Comparison of ENCODE assay signal across 16 cellular contexts in the genomic region with DNA sequence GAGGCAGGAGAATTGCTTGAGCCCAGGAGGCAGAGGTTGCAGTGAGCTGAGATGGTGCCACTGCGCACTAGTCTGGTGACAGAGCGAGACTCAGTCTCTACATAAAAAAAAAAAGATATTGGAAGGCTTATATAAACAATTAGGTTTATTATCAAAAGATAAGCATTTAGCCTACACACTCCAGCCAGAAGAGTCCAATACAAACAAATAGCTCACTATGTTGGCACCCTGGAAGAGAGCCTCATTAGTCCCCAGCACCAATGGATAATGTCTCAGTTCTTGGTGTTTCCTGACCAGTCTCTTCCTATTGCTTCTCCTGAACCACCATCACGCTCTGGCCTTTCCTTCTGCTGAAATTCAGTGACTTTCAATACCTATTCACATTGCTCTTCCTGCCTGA. TPM values are rescaled to one million over a fixed set of nuclear protein-coding genes. Genes with fewer than 3 reads are reported as not detected.
A peak's percentile ranks its signal among the peaks of the same experiment; 100 is the strongest.
DNase-seq lines count a peak whose midpoint lies in the region; ATAC-seq and TF ChIP-seq lines count a peak whose summit lies in the region.
"Had no signal": no experiment of that assay in that cellular context is flagged by ENCODE, and none has a peak within 500 bp of the region (broad histone marks: within the 10 kb centered on the region; RNA-seq: fewer than 3 reads in every experiment).

No MANE protein-coding gene starts in this region.

- H3K4me3 ChIP-seq in OCI-LY7 (ENCODE audit: low read depth, low read length, poor library complexity, severe bottlenecking) (no peak overlapping the region), A673 (ENCODE audit: low read depth, low read length, poor library complexity, severe bottlenecking) (no peak overlapping the region)
- H3K4me3 ChIP-seq: esophagus squamous epithelium, uterus had no signal

- no peaks in the 10 kb centered on the region for H3K9me2 ChIP-seq in OCI-LY7 (ENCODE audit: insufficient read depth, low read length)

- H3K27ac ChIP-seq in OCI-LY7 (ENCODE audit: low read depth, low read length, poor library complexity, severe bottlenecking) (peak overlapping the region; percentile 92), A673 (ENCODE audit: low read depth, low read length, poor library complexity, severe bottlenecking) (no peak overlapping the region)
- H3K27ac ChIP-seq: esophagus squamous epithelium, uterus had no signal

- peak overlapping the region; percentile 68 for H3K4me2 ChIP-seq in OCI-LY7 (ENCODE audit: low read length)

- no peaks in the 10 kb centered on the region for H3K27me3 Mint-ChIP-seq in activated T-cell treated with anti-CD3 and anti-CD28 coated beads, Interleukin-2, amount 50 U/mL, for 24 hours
- no peaks in the 10 kb centered on the region for H3K27me3 Mint-ChIP-seq in stimulated activated memory B cell treated with anti-CD40 and anti-IgM and Interleukin-4, amounts not matched to agents 10 μg/mL and 1 μg/mL and 100 μg/mL, for 72 hours
- H3K27me3 Mint-ChIP-seq: stimulated activated naive CD8-positive, alpha-beta T cell treated with anti-CD3 and anti-CD28 coated beads, Interleukin-15, amount 100 ng/mL, for 72 hours had no signal

- no peaks in the 10 kb centered on the region for H3K79me2 ChIP-seq in OCI-LY7 (ENCODE audit: insufficient read depth, low read depth, low read length)

- H3K9me3 ChIP-seq in OCI-LY7 (ENCODE audit: low read length): no peaks in the 10 kb centered on the region
- H3K9me3 ChIP-seq in A673 (ENCODE audit: low read depth, low read length, poor library complexity, severe bottlenecking): no peaks in the 10 kb centered on the region
- H3K9me3 ChIP-seq: esophagus squamous epithelium, uterus had no signal

- no peaks in the 10 kb centered on the region for H3K36me3 Mint-ChIP-seq in activated T-cell treated with anti-CD3 and anti-CD28 coated beads, Interleukin-2, amount 50 U/mL, for 24 hours (ENCODE audit: low read depth)
- H3K36me3 Mint-ChIP-seq in stimulated activated memory B cell treated with anti-CD40 and anti-IgM and Interleukin-4, amounts not matched to agents 10 μg/mL and 1 μg/mL and 100 μg/mL, for 72 hours: no peaks in the 10 kb centered on the region

- H3K4me1 ChIP-seq in OCI-LY7 (ENCODE audit: insufficient read depth, low read length, poor library complexity, severe bottlenecking) (peaks cover 76% of the 10 kb centered on the region), A673 (ENCODE audit: insufficient read depth, low read length, poor library complexity, severe bottlenecking) (peaks cover 8% of the 10 kb centered on the region)
- H3K4me1 ChIP-seq: uterus had no signal

- BruUV-seq in OCI-LY7 (replicated peaks; lab: Mats Ljungman, UMichigan): no TSS peak
- no TSS peak for BruUV-seq in A673 (replicated peaks; lab: Mats Ljungman, UMichigan)

- no peaks in the 10 kb centered on the region for H3K27me3 ChIP-seq in A673 (replicated peaks; ENCODE audit: insufficient read depth, low read depth, low read length, poor library complexity)
- H3K27me3 ChIP-seq: esophagus squamous epithelium, uterus had no signal

- ATAC-seq in stimulated activated memory B cell treated with anti-CD40 and anti-IgM and Interleukin-4, amounts not matched to agents 10 μg/mL and 1 μg/mL and 100 μg/mL, for 72 hours: no peak
- no peak for ATAC-seq in HG03342 (IDR thresholded peaks at IDR 0.05; ENCODE audit: unreplicated experiment)
- ATAC-seq: stimulated activated naive CD8-positive, alpha-beta T cell treated with anti-CD3 and anti-CD28 coated beads, Interleukin-15, amount 100 ng/mL, for 72 hours had no signal

- POLR2A ChIA-PET in OCI-LY7 (lab: Charles Lee): interaction anchor here (0.7 to 2.9 kb wide), 3 partner anchors 10 to 58 kb away, joined by 3 to 9 read pairs (median 4); no protein-coding TSS in a partner anchor
- POLR2A ChIA-PET in A673 (lab: Charles Lee; ENCODE audit: low non-redundant PET): no interaction called here

- peak overlapping the region; percentile 71 for H3K27ac Mint-ChIP-seq in activated T-cell treated with anti-CD3 and anti-CD28 coated beads, Interleukin-2, amount 50 U/mL, for 24 hours
- peak overlapping the region; percentile 72 for H3K27ac Mint-ChIP-seq in stimulated activated memory B cell treated with anti-CD40 and anti-IgM and Interleukin-4, amounts not matched to agents 10 μg/mL and 1 μg/mL and 100 μg/mL, for 72 hours
- H3K27ac Mint-ChIP-seq: stimulated activated naive CD8-positive, alpha-beta T cell treated with anti-CD3 and anti-CD28 coated beads, Interleukin-15, amount 100 ng/mL, for 72 hours had no signal

- TF ChIP-seq CTCF in OCI-LY7 (conservative IDR thresholded peaks at IDR 0.05; ENCODE audit: low read length) (no peak), A673 (conservative IDR thresholded peaks at IDR 0.05; ENCODE audit: low read depth, low read length) (no peak)

- H3K36me3 ChIP-seq in OCI-LY7 (ENCODE audit: insufficient read depth, low read length) (no peaks in the 10 kb centered on the region), A673 (ENCODE audit: insufficient read depth, low read length, poor library complexity, severe bottlenecking) (no peaks in the 10 kb centered on the region)
- H3K36me3 ChIP-seq: esophagus squamous epithelium, uterus had no signal

- H3K4me1 Mint-ChIP-seq in activated T-cell treated with anti-CD3 and anti-CD28 coated beads, Interleukin-2, amount 50 U/mL, for 24 hours (ENCODE audit: low read depth): peaks cover 78% of the 10 kb centered on the region
- H3K4me1 Mint-ChIP-seq in stimulated activated memory B cell treated with anti-CD40 and anti-IgM and Interleukin-4, amounts not matched to agents 10 μg/mL and 1 μg/mL and 100 μg/mL, for 72 hours: peaks cover 27% of the 10 kb centered on the region

- intact Hi-C loops in OCI-LY7 (cut with micrococcal nuclease; ENCODE audit: unreplicated experiment): no loop called here
- intact Hi-C loops in A673 (cut with micrococcal nuclease; ENCODE audit: unreplicated experiment): no loop called here

- no peak overlapping the region for H3K4me3 Mint-ChIP-seq in activated T-cell treated with anti-CD3 and anti-CD28 coated beads, Interleukin-2, amount 50 U/mL, for 24 hours
- H3K4me3 Mint-ChIP-seq in stimulated activated memory B cell treated with anti-CD40 and anti-IgM and Interleukin-4, amounts not matched to agents 10 μg/mL and 1 μg/mL and 100 μg/mL, for 72 hours: no peak overlapping the region

- DNase-seq in activated T-cell treated with anti-CD3 and anti-CD28 coated beads, Interleukin-2, amount 50 U/mL, for 24 hours: no peak
- no peak for DNase-seq in activated T-cell treated with anti-CD3 and anti-CD28 coated beads for 4 hours
- no peak for DNase-seq in OCI-LY7 (ENCODE audit: low spot score)
- peak; percentile 4 for DNase-seq in dermis blood vessel endothelial cell
- DNase-seq in NK-92 (lab: John Stamatoyannopoulos, UW; ENCODE audit: unreplicated experiment): no peak
- no peak for DNase-seq in A673 (ENCODE audit: low spot score)
- DNase-seq: activated gamma-delta T cell treated with Interleukin-2 at 50 U/mL for 16 hours; esophagus squamous epithelium; head of caudate nucleus; NCI-H1436; NCI-H2227 treated with DMSO at 0.1 percent for 48 hours; retina; stimulated activated naive CD8-positive, alpha-beta T cell treated with anti-CD3 and anti-CD28 coated beads, Interleukin-15, amount 100 ng/mL, for 72 hours; uterus had no signal

- no peaks in the 10 kb centered on the region for H3K9me3 Mint-ChIP-seq in activated T-cell treated with anti-CD3 and anti-CD28 coated beads, Interleukin-2, amount 50 U/mL, for 24 hours
- no peaks in the 10 kb centered on the region for H3K9me3 Mint-ChIP-seq in stimulated activated memory B cell treated with anti-CD40 and anti-IgM and Interleukin-4, amounts not matched to agents 10 μg/mL and 1 μg/mL and 100 μg/mL, for 72 hours

- H2AFZ ChIP-seq in OCI-LY7 (ENCODE audit: low read length): peak overlapping the region; percentile 42; the same call in 1 of the 2 replicates

- CTCF ChIA-PET in OCI-LY7 (lab: Charles Lee; ENCODE audit: unreplicated experiment) (no interaction called here), A673 (lab: Charles Lee) (no interaction called here)

- no peaks in the 10 kb centered on the region for H4K20me1 ChIP-seq in OCI-LY7 (ENCODE audit: insufficient read depth, low read length)

RNA-seq across cellular contexts. Expression of gene ATP1A1, which starts 48.6 kb away (rescaled TPM):
- 66.8 and 74.4 TPM in 2 replicates for total RNA-seq in OCI-LY7 (2014; rRNA removed; shearing (Covaris generic))
- total RNA-seq in OCI-LY7 (2022): 183 and 186 TPM in 2 replicates
- 208 and 350 TPM in 2 replicates for total RNA-seq in dermis blood vessel endothelial cell
- total RNA-seq in A673 (2021): 1,293 and 1,420 TPM in 2 replicates
